In genomic region chr20:18056174-18057105, GRCh38 we compare ENCODE assay signal across 8 cellular contexts. TPM values are rescaled to one million over a fixed set of nuclear protein-coding genes. Genes with fewer than 3 reads are reported as not detected.
DNase-seq lines count a peak whose midpoint lies in the region; ATAC-seq and TF ChIP-seq lines count a peak whose summit lies in the region.

No MANE protein-coding gene starts in this region.

- peaks cover 4% of the 10 kb centered on the region for H3K4me1 ChIP-seq in adipocyte (ENCODE audit: control insufficient read depth, insufficient read depth, low read length)
- peaks cover 0 to 38% (median 26%) of the 10 kb centered on the region in 4 donors for H3K4me1 ChIP-seq in tibial artery

- no peak for TF ChIP-seq CTCF in tibial artery (IDR thresholded peaks at IDR 0.05)

- H3K4me3 ChIP-seq in adipocyte (ENCODE audit: low read length), result no peak overlapping the region
- H3K4me3 ChIP-seq in tibial artery, result peak overlapping the region; percentile 31 to 51

- no peak overlapping the region for H3K9ac ChIP-seq in adipocyte (ENCODE audit: low read length)

- intact Hi-C loops in left colon (cut with DNase I, micrococcal nuclease), result no loop called here
- intact Hi-C loops in tibial artery (cut with DNase I; ENCODE audit: low total_unique reads), result no loop called here

- no peaks in the 10 kb centered on the region for H3K9me3 ChIP-seq in adipocyte (ENCODE audit: control insufficient read depth, low read length)
- H3K9me3 ChIP-seq in tibial artery, result no peaks in the 10 kb centered on the region

- peak; percentile 77 for ATAC-seq in left colon
- ATAC-seq in activated CD4-positive, CD25-positive, alpha-beta regulatory T cell treated with anti-CD3 and anti-CD28 coated beads, Interleukin-2, amount 50 U/mL, for 24 hours, result no peak

- peak; percentile 17 for DNase-seq in DMS153 (lab: John Stamatoyannopoulos, UW)
- peak; percentile 12 for DNase-seq in NCI-H1048 (lab: John Stamatoyannopoulos, UW)
- peak; percentile 4 for DNase-seq in adipocyte (ENCODE audit: low read depth)
- DNase-seq in left colon, result peak; percentile 67 to 80
- DNase-seq in tibial artery, result no peak
- DNase-seq in foreskin melanocyte, result no peak
- no peak for DNase-seq in SW 1271 (lab: John Stamatoyannopoulos, UW)

- H3K36me3 ChIP-seq in adipocyte (ENCODE audit: control insufficient read depth, insufficient read depth, low read length, severe bottlenecking), result no peaks in the 10 kb centered on the region
- H3K36me3 ChIP-seq in tibial artery, result no peaks in the 10 kb centered on the region

- H3K27ac ChIP-seq in tibial artery, result no peak overlapping the region

- H3K27me3 ChIP-seq in adipocyte (replicated peaks; ENCODE audit: control insufficient read depth, insufficient read depth, low read length) (peaks cover 72% of the 10 kb centered on the region), tibial artery (peaks cover 0 to 81% of the 10 kb centered on the region in 2 donors)

RNA-seq across cellular contexts. Expression of gene OVOL2, which starts 1.3 kb away (rescaled TPM):
- total RNA-seq in left colon, result 10 to 100 TPM; 17.0 to 21.7 TPM

Comparison
In these comparisons a context has a peak if more than half of its experiments do, and no peak if none do; other contexts are left out.
1. DNase-seq: peak in DMS153 (single experiment), NCI-H1048 (single experiment), adipocyte (single experiment) and left colon (2 of 2); none in tibial artery (0 of 2), foreskin melanocyte (single experiment) and SW 1271 (0 of 2).